In genomic region chr17:8680850-8681174, GRCh38 we compare ENCODE assay signal across 20 cellular contexts. TPM values are rescaled to one million over a fixed set of nuclear protein-coding genes. Genes with fewer than 3 reads are reported as not detected.
DNase-seq lines count a peak whose midpoint lies in the region; ATAC-seq and TF ChIP-seq lines count a peak whose summit lies in the region.
"Had no signal": no experiment of that assay in that cellular context is flagged by ENCODE, and none has a peak within 500 bp of the region (broad histone marks: within the 10 kb centered on the region; RNA-seq: fewer than 3 reads in every experiment).

No MANE protein-coding gene starts in this region.

- no peak for DNase-seq in left ventricle myocardium inferior
- no peak for DNase-seq in Right ventricle myocardium superior
- DNase-seq in fibroblast of the aortic adventitia (ENCODE audit: low read depth) = no peak
- no peak for DNase-seq in sigmoid colon
- no peak for DNase-seq in CD1c-positive myeloid dendritic cell (ENCODE audit: extremely low spot score)
- no peak for DNase-seq in DMS153 (lab: John Stamatoyannopoulos, UW)
- DNase-seq in Karpas-422 = no peak
- DNase-seq in dedifferentiated amniotic fluid mesenchymal stem cell (ENCODE audit: extremely low spot score) = no peak
- DNase-seq: activated CD4-positive, CD25-positive, alpha-beta regulatory T cell; activated CD8-positive, alpha-beta T cell treated with anti-CD3 and anti-CD28 coated beads for 36 hours; activated naive CD4-positive, alpha-beta T cell treated with anti-CD3 and anti-CD28 coated beads for 36 hours; anterior cingulate cortex; C1 segment of cervical spinal cord; naive B cell; NCI-H1417 treated with DMSO at 0.1 percent for 48 hours; NCI-H510A; ovary had no signal

- H3K4me1 ChIP-seq in left ventricle myocardium inferior (peaks cover 22% of the 10 kb centered on the region), sigmoid colon (peaks cover 0 to 19% (median 12%) of the 10 kb centered on the region in 4 donors), Karpas-422 (ENCODE audit: low read length) (no peaks in the 10 kb centered on the region)

- no peaks in the 10 kb centered on the region for H4K20me1 ChIP-seq in Karpas-422 (ENCODE audit: insufficient read depth, low read depth, low read length)

- H3K27me3 ChIP-seq in left ventricle myocardium inferior (ENCODE audit: low read depth) = no peaks in the 10 kb centered on the region
- no peaks in the 10 kb centered on the region for H3K27me3 ChIP-seq in sigmoid colon
- no peaks in the 10 kb centered on the region for H3K27me3 ChIP-seq in Karpas-422 (ENCODE audit: low read length)
- H3K27me3 ChIP-seq: ovary, tibial nerve had no signal

- 77 to 81% methylated on average over 5 of the region's 5 CpGs for WGBS in sigmoid colon, 2 donors

- H3K36me3 ChIP-seq in left ventricle myocardium inferior = no peaks in the 10 kb centered on the region
- H3K36me3 ChIP-seq in sigmoid colon = no peaks in the 10 kb centered on the region
- no peaks in the 10 kb centered on the region for H3K36me3 ChIP-seq in Karpas-422 (ENCODE audit: insufficient read depth, low read length)
- H3K36me3 ChIP-seq: ovary, tibial nerve had no signal

- peaks cover 8% of the 10 kb centered on the region for H3K9me3 ChIP-seq in left ventricle myocardium inferior (replicated peaks)
- peaks cover 0 to 6% (median 0%) of the 10 kb centered on the region in 4 donors for H3K9me3 ChIP-seq in sigmoid colon
- H3K9me3 ChIP-seq in Karpas-422 (ENCODE audit: low read length) = no peaks in the 10 kb centered on the region
- H3K9me3 ChIP-seq: ovary had no signal

- H3K4me3 ChIP-seq in left ventricle myocardium inferior (peak overlapping the region; percentile 48), fibroblast of the aortic adventitia (ENCODE audit: low read depth, low read length) (peak overlapping the region; percentile 22), sigmoid colon (peak overlapping the region in 2 of 4 donors; percentile 34 to 39), Karpas-422 (ENCODE audit: low read length) (no peak overlapping the region)

- H3K4me2 ChIP-seq in Karpas-422 (ENCODE audit: low read depth, low read length, poor library complexity, severe bottlenecking) = no peak overlapping the region

- TF ChIP-seq EP300 in sigmoid colon (IDR thresholded peaks at IDR 0.05) = no peak

- intact Hi-C loops in left ventricle myocardium inferior (cut with micrococcal nuclease) = no loop called here
- intact Hi-C loops in Right ventricle myocardium superior (cut with DNase I) = no loop called here
- intact Hi-C loops in sigmoid colon (cut with DNase I) = no loop called here

- TF ChIP-seq CTCF in left ventricle myocardium inferior (IDR thresholded peaks at IDR 0.05; ENCODE audit: borderline replicate concordance) (no peak), fibroblast of the aortic adventitia (IDR thresholded peaks at IDR 0.05; ENCODE audit: insufficient read depth, low read length) (no peak), sigmoid colon (IDR thresholded peaks at IDR 0.05) (no peak)

- H3K79me2 ChIP-seq in Karpas-422 (ENCODE audit: low read length) = no peaks in the 10 kb centered on the region

- H3K27ac ChIP-seq in left ventricle myocardium inferior (replicated peaks) (peak overlapping the region; percentile 71), sigmoid colon (peak overlapping the region; percentile 44 to 73 (median 64)), Karpas-422 (ENCODE audit: low read length) (no peak overlapping the region)
- H3K27ac ChIP-seq: ovary had no signal

- ATAC-seq in Right ventricle myocardium superior (ENCODE audit: poor library complexity) = no peak
- ATAC-seq: activated CD8-positive, alpha-beta T cell treated with anti-CD3 and anti-CD28 coated beads for 36 hours; HepG2; stimulated activated effector memory CD8-positive, alpha-beta T cell treated with anti-CD3 and anti-CD28 coated beads, Interleukin-12 subunit alpha, Interleukin-12 subunit beta, amount 100 ng/mL, for 72 hours had no signal

- no peak for TF ChIP-seq POLR2A in sigmoid colon (IDR thresholded peaks at IDR 0.05)

- no peak overlapping the region for H2AFZ ChIP-seq in Karpas-422 (ENCODE audit: low read length)

- H3K9me2 ChIP-seq in Karpas-422 (replicated peaks; ENCODE audit: insufficient read depth, low read length) = no peaks in the 10 kb centered on the region

- no peak overlapping the region for H3K9ac ChIP-seq in Karpas-422 (ENCODE audit: low read length)

RNA-seq across cellular contexts. Expression of gene MYH10, which starts 50.3 kb away (rescaled TPM):
- total RNA-seq in left ventricle myocardium inferior (49.7 TPM), Right ventricle myocardium superior (31.5 TPM), fibroblast of the aortic adventitia (ENCODE audit: low replicate concordance) (85.7 and 404 TPM in 2 replicates), sigmoid colon (10 to 100 TPM; 22.8 to 34.6 (median 29.0) TPM)
- polyA plus RNA-seq in sigmoid colon = 1 to 10 TPM in 2 of 3 donors, under 1 TPM in 1; 0.92 to 8.4 (median 7.1) TPM
- total RNA-seq in Karpas-422 (2014; rRNA removed; shearing (Covaris generic); ENCODE audit: low replicate concordance) = not detected in 2 replicates

Comparison
In these comparisons a context has a peak if more than half of its experiments do, and no peak if none do; other contexts are left out.
1. RNA of gene MYH10, which starts 50.3 kb away (total RNA-seq): 85.7 to 404 TPM in fibroblast of the aortic adventitia, 49.7 TPM in left ventricle myocardium inferior (single experiment), 31.5 TPM in Right ventricle myocardium superior (single experiment) and 22.8 to 34.6 TPM in sigmoid colon; not detected in Karpas-422; every median in the first group is over 10 times any median in the second.